ENCODE assay signal across 34 cellular contexts in genomic region chr10:6095810-6096209, GRCh38. TPM values are rescaled to one million over a fixed set of nuclear protein-coding genes. Genes with fewer than 3 reads are reported as not detected.
DNase-seq lines count a peak whose midpoint lies in the region; ATAC-seq, FAIRE-seq and TF ChIP-seq lines count a peak whose summit lies in the region.
"Had no signal": no experiment of that assay in that cellular context is flagged by ENCODE, and none has a peak within 500 bp of the region (broad histone marks: within the 10 kb centered on the region; RNA-seq: fewer than 3 reads in every experiment).

No MANE protein-coding gene starts in this region.

- POLR2A ChIA-PET in activated CD4-positive, alpha-beta T cell treated with anti-CD3 and anti-CD28 coated beads, Interleukin-2, amount 10 ng/mL, durations not matched to agents 7 days and 5 days (lab: Charles Lee) = no interaction called here
- POLR2A ChIA-PET in IMR-90 (lab: Charles Lee; ENCODE audit: unreplicated experiment) = no interaction called here
- POLR2A ChIA-PET in H1 (lab: Charles Lee; ENCODE audit: partially characterized antibody) = interaction anchor here (1.5 to 1.9 kb wide), 2 partner anchors 107 to 119 kb away, joined by 4 to 9 read pairs; partner anchors contain the start of gene PFKFB3

- H3K23ac ChIP-seq in IMR-90 (ENCODE audit: low read depth, low read length) (peak overlapping the region; percentile 26; the same call in 1 of the 2 replicates), H1 (ENCODE audit: insufficient read length) (no peak overlapping the region)

- H3K4ac ChIP-seq in IMR-90 (ENCODE audit: low read depth, low read length) (no peak overlapping the region), H1 (replicated peaks; ENCODE audit: insufficient read length, low read depth, low read length) (no peak overlapping the region)

- BruUV-seq in IMR-90 (replicated peaks; lab: Mats Ljungman, UMichigan) = no TSS peak

- dilution Hi-C loops in IMR-90 (cut with HindIII; ENCODE audit: low sequenced_read_pairs, unreplicated experiment) = no loop called here

- H2BK20ac ChIP-seq in IMR-90 (ENCODE audit: low read depth, low read length) (no peak overlapping the region), H1 (ENCODE audit: low read length) (no peak overlapping the region)

- H3K4me2 ChIP-seq in IMR-90 (ENCODE audit: low read depth, low read length) (no peak overlapping the region), H1 (ENCODE audit: insufficient read depth in 1 of 2, low read depth in 2 of 2, low read length in 2 of 2) (peak overlapping the region in 1 of 2 experiments; percentile 5; a peak in 1 of 4 replicates)
- H3K4me2 ChIP-seq: hepatocyte, KMS-11 had no signal

- TF ChIP-seq CTCF in IMR-90 (conservative IDR thresholded peaks at IDR 0.05; ENCODE audit: low read depth, low read length) = no peak
- TF ChIP-seq CTCF in H1 (IDR thresholded peaks at IDR 0.05; ENCODE audit: control extremely low read depth in 1 of 3, insufficient read depth in 1 of 3, low read depth in 1 of 3, low read length in 3 of 3) = no peak

- intact Hi-C loops in IMR-90 (cut with micrococcal nuclease) = no loop called here

- no peak overlapping the region for H3K4me3 Mint-ChIP-seq in activated CD4-positive, alpha-beta T cell treated with anti-CD3 and anti-CD28 coated beads, Interleukin-2, amount 10 ng/mL, durations not matched to agents 7 days and 5 days
- no peak overlapping the region for H3K4me3 Mint-ChIP-seq in stimulated activated naive CD8-positive, alpha-beta T cell treated with anti-CD3 and anti-CD28 coated beads, Interleukin-15, amount 100 ng/mL, for 72 hours
- H3K4me3 Mint-ChIP-seq in stimulated activated effector memory CD8-positive, alpha-beta T cell treated with anti-CD3 and anti-CD28 coated beads, Interleukin-12 subunit alpha, Interleukin-12 subunit beta, amount 100 ng/mL, for 72 hours = no peak overlapping the region
- H3K4me3 Mint-ChIP-seq: activated naive CD8-positive, alpha-beta T cell; activated T-helper 17 cell treated with anti-CD3 and anti-CD28 coated beads, Interleukin-2, amount 50 U/mL, for 72 hours; effector memory CD8-positive, alpha-beta T cell had no signal

- no peak overlapping the region for H2BK5ac ChIP-seq in IMR-90 (ENCODE audit: low read depth, low read length, poor library complexity, severe bottlenecking)
- 0 out of 2 replicates have a peak overlapping the region, but pooled peaks have one; percentile 8 for H2BK5ac ChIP-seq in H1 (ENCODE audit: low read depth, low read length)

- H3K9me3 ChIP-seq in IMR-90 (ENCODE audit: control insufficient read depth, insufficient read depth, low read length) = no peaks in the 10 kb centered on the region
- no peaks in the 10 kb centered on the region for H3K9me3 ChIP-seq in H1 (ENCODE audit: insufficient read depth in 2 of 2, low read depth in 1 of 2, low read length in 1 of 2)
- H3K9me3 ChIP-seq: ascending aorta, right lobe of liver, thoracic aorta, vagina had no signal

- no peaks in the 10 kb centered on the region for H3K27me3 ChIP-seq in IMR-90 (ENCODE audit: control insufficient read depth, insufficient read depth, low read length)
- no peaks in the 10 kb centered on the region for H3K27me3 ChIP-seq in H1 (replicated peaks in 1 of 4; ENCODE audit: control insufficient read depth in 3 of 4, extremely low read depth in 1 of 4, insufficient read depth in 3 of 4, low read length in 3 of 4)
- H3K27me3 ChIP-seq: ascending aorta, hepatocyte, right lobe of liver, vagina had no signal

- no peak overlapping the region for H2AK5ac ChIP-seq in IMR-90 (ENCODE audit: low read depth, low read length)
- H2AK5ac ChIP-seq in H1 (ENCODE audit: low read depth, low read length) = no peak overlapping the region; the same call in 1 of the 2 replicates

- TF ChIP-seq EP300 in H1 (IDR thresholded peaks at IDR 0.05; ENCODE audit: borderline replicate concordance in 1 of 2, low read depth in 2 of 2, low read length in 2 of 2) = no peak

- H3K18ac ChIP-seq in IMR-90 (ENCODE audit: low read depth, low read length) = no peak overlapping the region
- H3K18ac ChIP-seq in H1 (ENCODE audit: extremely low read depth, low read length) = no peak overlapping the region

- TF ChIP-seq RAD21 in IMR-90 (IDR thresholded peaks at IDR 0.05; ENCODE audit: low read length) = no peak
- no peak for TF ChIP-seq RAD21 in H1 (IDR thresholded peaks at IDR 0.05 in 1 of 2, conservative IDR thresholded peaks at IDR 0.05 in 1 of 2; ENCODE audit: low read depth in 2 of 2, low read length in 2 of 2)

- H3K14ac ChIP-seq in IMR-90 (replicated peaks; ENCODE audit: low read depth, low read length) = no peak overlapping the region
- H3K14ac ChIP-seq in H1 (ENCODE audit: insufficient read length) = no peak overlapping the region

- no CpG with 5 or more reads among the region's 4 CpGs for WGBS in IMR-90 (ENCODE audit: extremely low coverage in 2 of 2, insufficient read length in 1 of 2), 2 experiments
- WGBS in H1 (ENCODE audit: extremely low coverage in 1 of 2, insufficient coverage in 1 of 2, insufficient read length in 1 of 2, insufficient replicate concordance in 2 of 2, low coverage in 1 of 2, low lambda C conversion rate in 2 of 2, missing lambda C conversion rate in 1 of 2), 2 experiments = 81% methylated on average over 4 of the region's 4 CpGs; no CpG with 5 or more reads in 1 of the 2 experiments

- H2AFZ ChIP-seq in IMR-90 (replicated peaks; ENCODE audit: low read length, poor library complexity) (no peak overlapping the region), H1 (ENCODE audit: low read length) (no peak overlapping the region)
- H2AFZ ChIP-seq: hepatocyte had no signal

- H4K5ac ChIP-seq in IMR-90 (ENCODE audit: low read depth, low read length) (no peak overlapping the region), H1 (ENCODE audit: insufficient read length, low read depth, low read length) (no peak overlapping the region)

- H3K27ac ChIP-seq in IMR-90 (ENCODE audit: insufficient read depth, low read length) (no peak overlapping the region), H1 (ENCODE audit: low read depth, low read length) (no peak overlapping the region)
- H3K27ac ChIP-seq: ascending aorta, hepatocyte, KMS-11, right lobe of liver, thoracic aorta, vagina had no signal

- no peak for FAIRE-seq in H1 (lab: Jason Lieb, UNC)
- FAIRE-seq: H54 had no signal

- DNase-seq in activated CD4-positive, alpha-beta T cell treated with anti-CD3 and anti-CD28 coated beads, Interleukin-2, amount 10 ng/mL, durations not matched to agents 7 days and 5 days = no peak
- DNase-seq in activated CD4-positive, alpha-beta T cell treated with anti-CD3 and anti-CD28 coated beads for 1 hour = no peak
- DNase-seq in IMR-90 (no peak), H1 (ENCODE audit: low read depth in 1 of 2, low spot score in 2 of 2) (no peak), DMS 273 (lab: John Stamatoyannopoulos, UW; ENCODE audit: unreplicated experiment) (no peak), HK-2 (ENCODE audit: unreplicated experiment) (no peak)
- DNase-seq in stimulated activated naive CD8-positive, alpha-beta T cell treated with anti-CD3 and anti-CD28 coated beads, Interleukin-15, amount 100 ng/mL, for 72 hours = no peak
- DNase-seq in stimulated activated effector memory CD8-positive, alpha-beta T cell treated with anti-CD3 and anti-CD28 coated beads, Interleukin-12 subunit alpha, Interleukin-12 subunit beta, amount 100 ng/mL, for 72 hours (ENCODE audit: low spot score in 2 of 2) = no peak
- DNase-seq: activated CD4-positive, alpha-beta T cell treated with anti-CD3 and anti-CD28 coated beads, Interleukin-2, amount 50 U/mL, for 4 hours; activated CD8-positive, alpha-beta memory T cell treated with anti-CD3 and anti-CD28 coated beads, Interleukin-2, amount 50 U/mL, for 4 hours; cortex of kidney; DMS153; effector memory CD8-positive, alpha-beta T cell; foreskin melanocyte; left cardiac atrium; NCI-H1436; NCI-H2107; NCI-H446; right lobe of liver; SHP77; stimulated activated CD4-positive, alpha-beta T cell treated with anti-CD3 and anti-CD28 coated beads, Interleukin-12 subunit alpha, Interleukin-12 subunit beta, amount 100 ng/mL, for 4 hours; stimulated activated CD4-positive, alpha-beta T cell treated with anti-CD3 and anti-CD28 coated beads, Interleukin-4, amount 100 ng/mL, for 1 hour had no signal

- H3K4me1 ChIP-seq in IMR-90 (ENCODE audit: control insufficient read depth, insufficient read depth, low read length) = peaks cover 3% of the 10 kb centered on the region; the same call in 1 of the 2 replicates
- H3K4me1 ChIP-seq in H1 (replicated peaks in 1 of 4; ENCODE audit: control insufficient read depth in 3 of 4, insufficient read depth in 4 of 4, low read length in 3 of 4) = peaks cover 6 to 31% (median 20%) of the 10 kb centered on the region in 4 experiments

- in situ Hi-C loops in IMR-90 (cut with MboI; ENCODE audit: low sequenced_read_pairs) = no loop called here

- H3K27me3 Mint-ChIP-seq in activated CD4-positive, alpha-beta T cell treated with anti-CD3 and anti-CD28 coated beads, Interleukin-2, amount 10 ng/mL, durations not matched to agents 7 days and 5 days = no peaks in the 10 kb centered on the region
- no peaks in the 10 kb centered on the region for H3K27me3 Mint-ChIP-seq in stimulated activated naive CD8-positive, alpha-beta T cell treated with anti-CD3 and anti-CD28 coated beads, Interleukin-15, amount 100 ng/mL, for 72 hours
- H3K27me3 Mint-ChIP-seq: activated naive CD8-positive, alpha-beta T cell; activated T-helper 17 cell treated with anti-CD3 and anti-CD28 coated beads, Interleukin-2, amount 50 U/mL, for 72 hours; effector memory CD8-positive, alpha-beta T cell; progenitor cell of endocrine pancreas had no signal

- peaks cover 38% of the 10 kb centered on the region for H3K36me3 Mint-ChIP-seq in activated CD4-positive, alpha-beta T cell treated with anti-CD3 and anti-CD28 coated beads, Interleukin-2, amount 10 ng/mL, durations not matched to agents 7 days and 5 days (ENCODE audit: low read depth)
- peaks cover 84% of the 10 kb centered on the region for H3K36me3 Mint-ChIP-seq in stimulated activated effector memory CD8-positive, alpha-beta T cell treated with anti-CD3 and anti-CD28 coated beads, Interleukin-12 subunit alpha, Interleukin-12 subunit beta, amount 100 ng/mL, for 72 hours

- H3K79me1 ChIP-seq in IMR-90 (ENCODE audit: low read depth in 1 of 2, low read length in 2 of 2) = peaks cover 16 to 54% of the 10 kb centered on the region in 2 experiments
- H3K79me1 ChIP-seq in H1 (ENCODE audit: low read depth, low read length) = peaks cover 5% of the 10 kb centered on the region

- no peak for TF ChIP-seq POLR2A in IMR-90 (IDR thresholded peaks at IDR 0.05; ENCODE audit: low read depth, low read length)
- TF ChIP-seq POLR2A in H1 (IDR thresholded peaks at IDR 0.05; ENCODE audit: control extremely low read depth in 1 of 2, low read depth in 2 of 2, low read length in 2 of 2) = no peak

- H3K9me1 ChIP-seq in IMR-90 (ENCODE audit: insufficient read depth, low read length) = peaks cover 9% of the 10 kb centered on the region

- H4K8ac ChIP-seq in IMR-90 (ENCODE audit: low read depth in 2 of 2, low read length in 2 of 2) (no peak overlapping the region), H1 (ENCODE audit: extremely low read depth, insufficient read depth, low read length) (no peak overlapping the region; the same call in 1 of the 2 replicates)

- H3K56ac ChIP-seq in IMR-90 (ENCODE audit: extremely low read depth, insufficient read depth, low read length) (no peak overlapping the region), H1 (replicated peaks; ENCODE audit: insufficient read length, low read depth, low read length) (no peak overlapping the region)

- no peak overlapping the region for H2BK120ac ChIP-seq in IMR-90 (ENCODE audit: low read depth, low read length)
- H2BK120ac ChIP-seq in H1 (replicated peaks; ENCODE audit: low read depth, low read length) = no peak overlapping the region

- H3K4me3 ChIP-seq in IMR-90 (ENCODE audit: insufficient read depth, low read depth, low read length) = no peak overlapping the region
- H3K4me3 ChIP-seq in H1 (ENCODE audit: extremely low read depth in 1 of 4, insufficient read depth in 2 of 4, low read depth in 3 of 4, low read length in 4 of 4) = no peak overlapping the region
- H3K4me3 ChIP-seq: ascending aorta, hepatocyte, right lobe of liver, thoracic aorta, vagina had no signal

- H2AK9ac ChIP-seq in IMR-90 (replicated peaks; ENCODE audit: low read depth, low read length, poor library complexity) = no peak overlapping the region

- H3K27ac Mint-ChIP-seq in activated CD4-positive, alpha-beta T cell treated with anti-CD3 and anti-CD28 coated beads, Interleukin-2, amount 10 ng/mL, durations not matched to agents 7 days and 5 days = peak overlapping the region; percentile 19
- H3K27ac Mint-ChIP-seq in stimulated activated naive CD8-positive, alpha-beta T cell treated with anti-CD3 and anti-CD28 coated beads, Interleukin-15, amount 100 ng/mL, for 72 hours = peak overlapping the region; percentile 19 to 42
- H3K27ac Mint-ChIP-seq in stimulated activated effector memory CD8-positive, alpha-beta T cell treated with anti-CD3 and anti-CD28 coated beads, Interleukin-12 subunit alpha, Interleukin-12 subunit beta, amount 100 ng/mL, for 72 hours = no peak overlapping the region
- H3K27ac Mint-ChIP-seq: progenitor cell of endocrine pancreas had no signal

- no peaks in the 10 kb centered on the region for H3K9me3 Mint-ChIP-seq in activated CD4-positive, alpha-beta T cell treated with anti-CD3 and anti-CD28 coated beads, Interleukin-2, amount 10 ng/mL, durations not matched to agents 7 days and 5 days
- no peaks in the 10 kb centered on the region for H3K9me3 Mint-ChIP-seq in stimulated activated naive CD8-positive, alpha-beta T cell treated with anti-CD3 and anti-CD28 coated beads, Interleukin-15, amount 100 ng/mL, for 72 hours
- H3K9me3 Mint-ChIP-seq in stimulated activated effector memory CD8-positive, alpha-beta T cell treated with anti-CD3 and anti-CD28 coated beads, Interleukin-12 subunit alpha, Interleukin-12 subunit beta, amount 100 ng/mL, for 72 hours = no peaks in the 10 kb centered on the region
- H3K9me3 Mint-ChIP-seq: activated T-helper 17 cell treated with anti-CD3 and anti-CD28 coated beads, Interleukin-2, amount 50 U/mL, for 72 hours; effector memory CD8-positive, alpha-beta T cell had no signal

- CTCF ChIA-PET in activated CD4-positive, alpha-beta T cell treated with anti-CD3 and anti-CD28 coated beads, Interleukin-2, amount 10 ng/mL, durations not matched to agents 7 days and 5 days (lab: Charles Lee) = interaction anchor here (1.3 to 1.6 kb wide), 3 partner anchors 9 to 306 kb away, joined by 3 to 5 read pairs (median 5); no protein-coding TSS in a partner anchor
- CTCF ChIA-PET in IMR-90 (lab: Yijun Ruan, JAX) = interaction anchor here (1.3 to 1.8 kb wide), 2 partner anchors 9 to 306 kb away, joined by 5 read pairs; no protein-coding TSS in a partner anchor
- CTCF ChIA-PET in H1 (lab: Charles Lee; ENCODE audit: partially characterized antibody) = interaction anchor here (0.6 to 4.1 kb wide), 4 partner anchors 12 to 224 kb away, joined by 4 to 21 read pairs (median 4); no protein-coding TSS in a partner anchor

- ATAC-seq in IMR-90 (ENCODE audit: low read depth) = no peak
- ATAC-seq in stimulated activated naive CD8-positive, alpha-beta T cell treated with anti-CD3 and anti-CD28 coated beads, Interleukin-15, amount 100 ng/mL, for 72 hours = no peak
- no peak for ATAC-seq in stimulated activated effector memory CD8-positive, alpha-beta T cell treated with anti-CD3 and anti-CD28 coated beads, Interleukin-12 subunit alpha, Interleukin-12 subunit beta, amount 100 ng/mL, for 72 hours
- ATAC-seq: activated T-helper 17 cell treated with anti-CD3 and anti-CD28 coated beads, Interleukin-2, amount 50 U/mL, for 72 hours; effector memory CD8-positive, alpha-beta T cell; left cardiac atrium; right lobe of liver had no signal

- no peak overlapping the region for H2BK12ac ChIP-seq in H1 (ENCODE audit: low read depth, low read length)

- H4K20me1 ChIP-seq in IMR-90 (ENCODE audit: insufficient read depth, low read length) (peaks cover 65% of the 10 kb centered on the region), H1 (replicated peaks in 1 of 2; ENCODE audit: control insufficient read depth in 1 of 2, insufficient read depth in 2 of 2, low read length in 2 of 2) (peaks cover 9 to 16% of the 10 kb centered on the region in 2 experiments)

- no peak overlapping the region for H3K9ac ChIP-seq in IMR-90 (ENCODE audit: low read depth, low read length)
- H3K9ac ChIP-seq in H1 (replicated peaks in 1 of 4; ENCODE audit: extremely low read depth in 1 of 4, low read depth in 3 of 4, low read length in 3 of 4) = 0 out of 7 replicates have a peak overlapping the region, but pooled peaks of 1 of the 4 experiments have one; percentile 39
- H3K9ac ChIP-seq: KMS-11 had no signal

- H3K79me2 ChIP-seq in H1 (ENCODE audit: control insufficient read depth in 1 of 2, insufficient read depth in 2 of 2, low read length in 2 of 2) = peaks cover 25 to 96% of the 10 kb centered on the region in 2 experiments

- H3K4me1 Mint-ChIP-seq in activated CD4-positive, alpha-beta T cell treated with anti-CD3 and anti-CD28 coated beads, Interleukin-2, amount 10 ng/mL, durations not matched to agents 7 days and 5 days = peaks cover 71% of the 10 kb centered on the region
- peaks cover 81% of the 10 kb centered on the region for H3K4me1 Mint-ChIP-seq in stimulated activated naive CD8-positive, alpha-beta T cell treated with anti-CD3 and anti-CD28 coated beads, Interleukin-15, amount 100 ng/mL, for 72 hours
- peaks cover 58% of the 10 kb centered on the region for H3K4me1 Mint-ChIP-seq in stimulated activated effector memory CD8-positive, alpha-beta T cell treated with anti-CD3 and anti-CD28 coated beads, Interleukin-12 subunit alpha, Interleukin-12 subunit beta, amount 100 ng/mL, for 72 hours

- H3K36me3 ChIP-seq in IMR-90 (ENCODE audit: control insufficient read depth, insufficient read depth, low read length) = peaks cover 4% of the 10 kb centered on the region
- peaks cover 0 to 11% (median 0%) of the 10 kb centered on the region in 4 experiments; a peak in 3 of 8 replicates for H3K36me3 ChIP-seq in H1 (ENCODE audit: control insufficient read depth in 2 of 4, insufficient read depth in 4 of 4, low read length in 3 of 4)

- no peak overlapping the region for H2BK15ac ChIP-seq in IMR-90 (ENCODE audit: low read depth, low read length)
- H2BK15ac ChIP-seq in H1 (ENCODE audit: low read length) = no peak overlapping the region

- H4K91ac ChIP-seq in IMR-90 (ENCODE audit: insufficient read depth, low read depth, low read length) (no peak overlapping the region), H1 (replicated peaks; ENCODE audit: insufficient read length, low read length) (no peak overlapping the region)

- H3K23me2 ChIP-seq in H1 (ENCODE audit: low read depth, low read length) = no peaks in the 10 kb centered on the region

RNA-seq across cellular contexts. Expression of gene RBM17, which starts 7.0 kb away (rescaled TPM):
- total RNA-seq in activated CD4-positive, alpha-beta T cell treated with anti-CD3 and anti-CD28 coated beads, Interleukin-2, amount 10 ng/mL, durations not matched to agents 7 days and 5 days = 100 to 1,000 TPM; 164 to 177 TPM
- total RNA-seq in IMR-90 (2012; rRNA removed) = 24.6 and 35.6 TPM in 2 replicates
- polyA plus RNA-seq in IMR-90 (2012; rRNA removed) (42.9 and 56.7 TPM in 2 replicates), H1 (2011; rRNA removed) (15.7 and 22.9 TPM in 2 replicates)
- 9.1 and 9.6 TPM in 2 replicates for polyA plus RNA-seq in IMR-90 (2012; cell fraction: cytosol; rRNA removed)
- polyA plus RNA-seq in IMR-90 (2012; cell fraction: nucleus; rRNA removed; ENCODE audit: low replicate concordance) = 38.8 and 95.6 TPM in 2 replicates
- total RNA-seq in H1 (2021; fragmentation: NEBNext Ultra II Directional; extraction: Animal tissue kit (Norgen Biotek cat#: 25700)) = 120 and 128 TPM in 2 replicates
- 46.4 TPM for polyA plus RNA-seq in H1 (2011; cell fraction: cytosol; rRNA removed)
- polyA plus RNA-seq in H1 (2011; cell fraction: nucleus; rRNA removed) = 85.1 TPM
- 97.6 to 142 TPM (median 112 TPM) in 4 replicates for polyA plus RNA-seq in H1 (2012, experiment 1 of 2)
- 18.0 TPM for polyA plus RNA-seq in H1 (2012, experiment 2 of 2)
- 105 TPM for polyA plus RNA-seq in H1 (2013, experiment 1 of 2)
- polyA plus RNA-seq in H1 (2013, experiment 2 of 2) = 105 TPM
- polyA minus RNA-seq in H1 (2011; rRNA and poly(A)+ RNA removed) = 23.0 and 32.3 TPM in 2 replicates
- polyA minus RNA-seq in H1 (2011; cell fraction: cytosol; rRNA and poly(A)+ RNA removed) = 26.4 TPM
- 41.5 TPM for polyA minus RNA-seq in H1 (2011; cell fraction: nucleus; rRNA and poly(A)+ RNA removed)

RNA-seq across cellular contexts. Expression of gene IL2RA, which starts 33.6 kb away (rescaled TPM):
- 100 to 1,000 TPM; 124 to 142 TPM for total RNA-seq in activated CD4-positive, alpha-beta T cell treated with anti-CD3 and anti-CD28 coated beads, Interleukin-2, amount 10 ng/mL, durations not matched to agents 7 days and 5 days
- total RNA-seq in IMR-90 (2012; rRNA removed) = not detected in 2 replicates
- polyA plus RNA-seq in IMR-90 (2012; rRNA removed) (not detected in 2 replicates), H1 (2011; rRNA removed) (not detected in 2 replicates)
- polyA plus RNA-seq in IMR-90 (2012; cell fraction: cytosol; rRNA removed) = not detected in 2 replicates
- polyA plus RNA-seq in IMR-90 (2012; cell fraction: nucleus; rRNA removed; ENCODE audit: low replicate concordance) = not detected in 2 replicates
- not detected in 2 replicates for total RNA-seq in H1 (2021; fragmentation: NEBNext Ultra II Directional; extraction: Animal tissue kit (Norgen Biotek cat#: 25700))
- not detected for polyA plus RNA-seq in H1 (2011; cell fraction: cytosol; rRNA removed)
- polyA plus RNA-seq in H1 (2011; cell fraction: nucleus; rRNA removed) = not detected
- not detected in 4 replicates for polyA plus RNA-seq in H1 (2012, experiment 1 of 2)
- not detected for polyA plus RNA-seq in H1 (2012, experiment 2 of 2)
- polyA plus RNA-seq in H1 (2013, experiment 1 of 2) = not detected
- polyA plus RNA-seq in H1 (2013, experiment 2 of 2) = not detected
- not detected in 2 replicates for polyA minus RNA-seq in H1 (2011; rRNA and poly(A)+ RNA removed)
- polyA minus RNA-seq in H1 (2011; cell fraction: cytosol; rRNA and poly(A)+ RNA removed) = not detected
- not detected for polyA minus RNA-seq in H1 (2011; cell fraction: nucleus; rRNA and poly(A)+ RNA removed)
- total RNA-seq: A172, ascending aorta, G401, hepatocyte, HT1080, progenitor cell of endocrine pancreas, vagina had no signal
- polyA plus RNA-seq: hepatocyte had no signal

Comparison
In these comparisons a context has a peak if more than half of its experiments do, and no peak if none do; other contexts are left out.
1. RNA of gene IL2RA, which starts 33.6 kb away (total RNA-seq): 124 to 142 TPM in activated CD4-positive, alpha-beta T cell treated with anti-CD3 and anti-CD28 coated beads, Interleukin-2, amount 10 ng/mL, durations not matched to agents 7 days and 5 days; not detected in IMR-90 and not detected in H1; every median in the first group is over 100 times any median in the second.